In genomic region chr6:114131943-114132342, GRCh38 we compare ENCODE assay signal across 34 cellular contexts.
"Had no signal": no experiment of that assay in that cellular context is flagged by ENCODE, and none has a peak within 500 bp of the region (broad histone marks: within the 10 kb centered on the region; RNA-seq: fewer than 3 reads in every experiment).

No MANE protein-coding gene starts in this region.

- H3K9me3 ChIP-seq: adrenal gland, body of pancreas, breast epithelium had no signal

- H3K27ac ChIP-seq: adrenal gland, body of pancreas, brain microvascular endothelial cell, breast epithelium, VCaP had no signal

- ATAC-seq: activated CD8-positive, alpha-beta T cell treated with anti-CD3 and anti-CD28 coated beads for 36 hours; activated naive CD4-positive, alpha-beta T cell treated with anti-CD3 and anti-CD28 coated beads, Interleukin-2, amount 50 U/mL, for 72 hours; activated T-cell treated with anti-CD3 and anti-CD28 coated beads, Interleukin-2, amount 50 U/mL, for 4 hours; activated T-cell treated with anti-CD3 and anti-CD28 coated beads, Interleukin-2, amount 50 U/mL, for 72 hours; activated T-helper 17 cell treated with anti-CD3 and anti-CD28 coated beads, Interleukin-2, amount 50 U/mL, for 72 hours; body of pancreas had no signal

- FAIRE-seq: astrocyte, TTC549 had no signal

- H3K27me3 ChIP-seq: adrenal gland, body of pancreas, brain microvascular endothelial cell, breast epithelium had no signal

- H3K4me3 ChIP-seq: adrenal gland, body of pancreas, breast epithelium had no signal

- DNase-seq: activated B cell treated with CpG ODN at 0.5 μM for 24 hours; activated CD4-positive, alpha-beta memory T cell treated with anti-CD3 and anti-CD28 coated beads for 36 hours; activated CD4-positive, alpha-beta T cell treated with anti-CD3 and anti-CD28 coated beads for 4 hours; activated CD4-positive, alpha-beta T cell treated with anti-CD3 and anti-CD28 coated beads, Interleukin-2, amount 10 ng/mL, durations not matched to agents 24 days and 14 days; activated CD4-positive, alpha-beta T cell treated with anti-CD3 and anti-CD28 coated beads, Interleukin-2, amount 50 U/mL, for 1 hour; activated CD4-positive, alpha-beta T cell treated with anti-CD3 and anti-CD28 coated beads, Interleukin-2, amount 50 U/mL, for 4 hours; activated CD4-positive, CD25-positive, alpha-beta regulatory T cell treated with anti-CD3 and anti-CD28 coated beads, Interleukin-2, amount 50 U/mL, for 72 hours; activated CD8-positive, alpha-beta memory T cell treated with anti-CD3 and anti-CD28 coated beads, Interleukin-2, amount 50 U/mL, for 4 hours; activated CD8-positive, alpha-beta T cell treated with anti-CD3 and anti-CD28 coated beads for 36 hours; activated effector memory CD4-positive, alpha-beta T cell treated with anti-CD3 and anti-CD28 coated beads, Interleukin-2, amount 50 U/mL, for 16 hours; activated gamma-delta T cell treated with Interleukin-2 at 50 U/mL for 16 hours; activated naive CD4-positive, alpha-beta T cell; activated naive CD4-positive, alpha-beta T cell treated with anti-CD3 and anti-CD28 coated beads for 36 hours; activated naive CD4-positive, alpha-beta T cell treated with anti-CD3 and anti-CD28 coated beads, Interleukin-2, amount 50 U/mL, for 16 hours; activated naive CD8-positive, alpha-beta T cell treated with anti-CD3 and anti-CD28 coated beads for 36 hours; activated T-cell treated with anti-CD3 and anti-CD28 coated beads for 4 hours; activated T-cell treated with anti-CD3 and anti-CD28 coated beads, Interleukin-2, amount 50 U/mL, for 1 hour; activated T-cell treated with anti-CD3 and anti-CD28 coated beads, Interleukin-2, amount 50 U/mL, for 4 hours; activated T-cell treated with anti-CD3 and anti-CD28 coated beads, Interleukin-2, amount 50 U/mL, for 72 hours; adrenal gland; amniotic stem cell; aorta; body of pancreas; brain microvascular endothelial cell; central memory CD4-positive, alpha-beta T cell; T-helper 1 cell; T-helper 2 cell; T-helper 9 cell had no signal

- H3K4me1 ChIP-seq: adrenal gland, body of pancreas, breast epithelium had no signal

- H3K36me3 ChIP-seq: adrenal gland, brain microvascular endothelial cell, breast epithelium had no signal
